ENCODE assay signal across 1 cellular context in the genomic region with DNA sequence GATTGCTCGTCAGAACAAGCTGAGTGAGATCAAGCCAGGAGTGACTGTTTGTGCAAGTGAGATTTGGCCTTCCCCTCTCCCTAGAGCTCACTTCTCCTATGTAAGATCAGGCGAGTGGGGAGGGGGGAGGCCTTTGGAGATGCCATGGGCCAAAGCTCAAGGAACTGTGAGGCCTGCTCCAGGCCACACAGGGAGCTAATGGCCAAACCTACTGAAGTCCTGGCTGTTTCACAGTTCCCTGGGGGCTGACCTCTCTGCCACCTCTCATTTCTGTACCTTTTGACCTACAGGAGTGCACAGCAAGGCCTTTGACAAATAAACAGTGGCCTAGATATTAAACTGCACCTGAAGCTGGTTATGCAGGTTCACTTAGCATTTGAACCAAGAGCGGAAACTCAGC.
TF ChIP-seq lines count a peak whose summit lies in the region.

No MANE protein-coding gene starts in this region.

TF ChIP-seq in HepG2, 621 proteins besides CTCF, POLR2A, EP300 and RAD21 (continued from another document and continues in another):
- TF ChIP-seq, protein P1, sequence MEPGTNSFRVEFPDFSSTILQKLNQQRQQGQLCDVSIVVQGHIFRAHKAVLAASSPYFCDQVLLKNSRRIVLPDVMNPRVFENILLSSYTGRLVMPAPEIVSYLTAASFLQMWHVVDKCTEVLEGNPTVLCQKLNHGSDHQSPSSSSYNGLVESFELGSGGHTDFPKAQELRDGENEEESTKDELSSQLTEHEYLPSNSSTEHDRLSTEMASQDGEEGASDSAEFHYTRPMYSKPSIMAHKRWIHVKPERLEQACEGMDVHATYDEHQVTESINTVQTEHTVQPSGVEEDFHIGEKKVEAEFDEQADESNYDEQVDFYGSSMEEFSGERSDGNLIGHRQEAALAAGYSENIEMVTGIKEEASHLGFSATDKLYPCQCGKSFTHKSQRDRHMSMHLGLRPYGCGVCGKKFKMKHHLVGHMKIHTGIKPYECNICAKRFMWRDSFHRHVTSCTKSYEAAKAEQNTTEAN (CRISPR knock-in tag; conservative IDR thresholded peaks at IDR 0.05) = no peak
- TF ChIP-seq, protein P2, sequence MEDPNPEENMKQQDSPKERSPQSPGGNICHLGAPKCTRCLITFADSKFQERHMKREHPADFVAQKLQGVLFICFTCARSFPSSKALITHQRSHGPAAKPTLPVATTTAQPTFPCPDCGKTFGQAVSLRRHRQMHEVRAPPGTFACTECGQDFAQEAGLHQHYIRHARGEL (CRISPR knock-in tag; IDR thresholded peaks at IDR 0.05) = no peak
- no peak for TF ChIP-seq DPF2 (CRISPR knock-in tag; IDR thresholded peaks at IDR 0.05; ENCODE audit: borderline replicate concordance, low read depth)
- peak; percentile 61; the same call in 1 of the 2 replicates for TF ChIP-seq NR2F2 (IDR thresholded peaks at IDR 0.05; ENCODE audit: borderline replicate concordance, low read depth)
- peak; percentile 67; the same call in 1 of the 2 replicates for TF ChIP-seq RXRB (CRISPR knock-in tag; IDR thresholded peaks at IDR 0.05; ENCODE audit: borderline replicate concordance)
- TF ChIP-seq, protein P3, sequence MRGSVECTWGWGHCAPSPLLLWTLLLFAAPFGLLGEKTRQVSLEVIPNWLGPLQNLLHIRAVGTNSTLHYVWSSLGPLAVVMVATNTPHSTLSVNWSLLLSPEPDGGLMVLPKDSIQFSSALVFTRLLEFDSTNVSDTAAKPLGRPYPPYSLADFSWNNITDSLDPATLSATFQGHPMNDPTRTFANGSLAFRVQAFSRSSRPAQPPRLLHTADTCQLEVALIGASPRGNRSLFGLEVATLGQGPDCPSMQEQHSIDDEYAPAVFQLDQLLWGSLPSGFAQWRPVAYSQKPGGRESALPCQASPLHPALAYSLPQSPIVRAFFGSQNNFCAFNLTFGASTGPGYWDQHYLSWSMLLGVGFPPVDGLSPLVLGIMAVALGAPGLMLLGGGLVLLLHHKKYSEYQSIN (CRISPR knock-in tag; IDR thresholded peaks at IDR 0.05; ENCODE audit: borderline replicate concordance) = no peak
- peak; percentile 68; the same call in 1 of the 2 replicates for TF ChIP-seq PITX1 (CRISPR knock-in tag; IDR thresholded peaks at IDR 0.05)
- TF ChIP-seq ZNF652 (CRISPR knock-in tag; IDR thresholded peaks at IDR 0.05; ENCODE audit: borderline replicate concordance, low read depth) = no peak
- TF ChIP-seq, protein P4, sequence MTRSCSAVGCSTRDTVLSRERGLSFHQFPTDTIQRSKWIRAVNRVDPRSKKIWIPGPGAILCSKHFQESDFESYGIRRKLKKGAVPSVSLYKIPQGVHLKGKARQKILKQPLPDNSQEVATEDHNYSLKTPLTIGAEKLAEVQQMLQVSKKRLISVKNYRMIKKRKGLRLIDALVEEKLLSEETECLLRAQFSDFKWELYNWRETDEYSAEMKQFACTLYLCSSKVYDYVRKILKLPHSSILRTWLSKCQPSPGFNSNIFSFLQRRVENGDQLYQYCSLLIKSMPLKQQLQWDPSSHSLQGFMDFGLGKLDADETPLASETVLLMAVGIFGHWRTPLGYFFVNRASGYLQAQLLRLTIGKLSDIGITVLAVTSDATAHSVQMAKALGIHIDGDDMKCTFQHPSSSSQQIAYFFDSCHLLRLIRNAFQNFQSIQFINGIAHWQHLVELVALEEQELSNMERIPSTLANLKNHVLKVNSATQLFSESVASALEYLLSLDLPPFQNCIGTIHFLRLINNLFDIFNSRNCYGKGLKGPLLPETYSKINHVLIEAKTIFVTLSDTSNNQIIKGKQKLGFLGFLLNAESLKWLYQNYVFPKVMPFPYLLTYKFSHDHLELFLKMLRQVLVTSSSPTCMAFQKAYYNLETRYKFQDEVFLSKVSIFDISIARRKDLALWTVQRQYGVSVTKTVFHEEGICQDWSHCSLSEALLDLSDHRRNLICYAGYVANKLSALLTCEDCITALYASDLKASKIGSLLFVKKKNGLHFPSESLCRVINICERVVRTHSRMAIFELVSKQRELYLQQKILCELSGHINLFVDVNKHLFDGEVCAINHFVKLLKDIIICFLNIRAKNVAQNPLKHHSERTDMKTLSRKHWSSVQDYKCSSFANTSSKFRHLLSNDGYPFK (CRISPR knock-in tag; IDR thresholded peaks at IDR 0.05; ENCODE audit: borderline replicate concordance) = no peak
- peak; percentile 70; the same call in 1 of the 2 replicates for TF ChIP-seq GFI1 (CRISPR knock-in tag; IDR thresholded peaks at IDR 0.05; ENCODE audit: borderline replicate concordance)
- TF ChIP-seq HMGA1 (CRISPR knock-in tag; conservative IDR thresholded peaks at IDR 0.05) = no peak
- TF ChIP-seq, protein P5, sequence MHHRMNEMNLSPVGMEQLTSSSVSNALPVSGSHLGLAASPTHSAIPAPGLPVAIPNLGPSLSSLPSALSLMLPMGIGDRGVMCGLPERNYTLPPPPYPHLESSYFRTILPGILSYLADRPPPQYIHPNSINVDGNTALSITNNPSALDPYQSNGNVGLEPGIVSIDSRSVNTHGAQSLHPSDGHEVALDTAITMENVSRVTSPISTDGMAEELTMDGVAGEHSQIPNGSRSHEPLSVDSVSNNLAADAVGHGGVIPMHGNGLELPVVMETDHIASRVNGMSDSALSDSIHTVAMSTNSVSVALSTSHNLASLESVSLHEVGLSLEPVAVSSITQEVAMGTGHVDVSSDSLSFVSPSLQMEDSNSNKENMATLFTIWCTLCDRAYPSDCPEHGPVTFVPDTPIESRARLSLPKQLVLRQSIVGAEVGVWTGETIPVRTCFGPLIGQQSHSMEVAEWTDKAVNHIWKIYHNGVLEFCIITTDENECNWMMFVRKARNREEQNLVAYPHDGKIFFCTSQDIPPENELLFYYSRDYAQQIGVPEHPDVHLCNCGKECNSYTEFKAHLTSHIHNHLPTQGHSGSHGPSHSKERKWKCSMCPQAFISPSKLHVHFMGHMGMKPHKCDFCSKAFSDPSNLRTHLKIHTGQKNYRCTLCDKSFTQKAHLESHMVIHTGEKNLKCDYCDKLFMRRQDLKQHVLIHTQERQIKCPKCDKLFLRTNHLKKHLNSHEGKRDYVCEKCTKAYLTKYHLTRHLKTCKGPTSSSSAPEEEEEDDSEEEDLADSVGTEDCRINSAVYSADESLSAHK (CRISPR knock-in tag; IDR thresholded peaks at IDR 0.05; ENCODE audit: borderline replicate concordance) = no peak
- TF ChIP-seq, protein P6, sequence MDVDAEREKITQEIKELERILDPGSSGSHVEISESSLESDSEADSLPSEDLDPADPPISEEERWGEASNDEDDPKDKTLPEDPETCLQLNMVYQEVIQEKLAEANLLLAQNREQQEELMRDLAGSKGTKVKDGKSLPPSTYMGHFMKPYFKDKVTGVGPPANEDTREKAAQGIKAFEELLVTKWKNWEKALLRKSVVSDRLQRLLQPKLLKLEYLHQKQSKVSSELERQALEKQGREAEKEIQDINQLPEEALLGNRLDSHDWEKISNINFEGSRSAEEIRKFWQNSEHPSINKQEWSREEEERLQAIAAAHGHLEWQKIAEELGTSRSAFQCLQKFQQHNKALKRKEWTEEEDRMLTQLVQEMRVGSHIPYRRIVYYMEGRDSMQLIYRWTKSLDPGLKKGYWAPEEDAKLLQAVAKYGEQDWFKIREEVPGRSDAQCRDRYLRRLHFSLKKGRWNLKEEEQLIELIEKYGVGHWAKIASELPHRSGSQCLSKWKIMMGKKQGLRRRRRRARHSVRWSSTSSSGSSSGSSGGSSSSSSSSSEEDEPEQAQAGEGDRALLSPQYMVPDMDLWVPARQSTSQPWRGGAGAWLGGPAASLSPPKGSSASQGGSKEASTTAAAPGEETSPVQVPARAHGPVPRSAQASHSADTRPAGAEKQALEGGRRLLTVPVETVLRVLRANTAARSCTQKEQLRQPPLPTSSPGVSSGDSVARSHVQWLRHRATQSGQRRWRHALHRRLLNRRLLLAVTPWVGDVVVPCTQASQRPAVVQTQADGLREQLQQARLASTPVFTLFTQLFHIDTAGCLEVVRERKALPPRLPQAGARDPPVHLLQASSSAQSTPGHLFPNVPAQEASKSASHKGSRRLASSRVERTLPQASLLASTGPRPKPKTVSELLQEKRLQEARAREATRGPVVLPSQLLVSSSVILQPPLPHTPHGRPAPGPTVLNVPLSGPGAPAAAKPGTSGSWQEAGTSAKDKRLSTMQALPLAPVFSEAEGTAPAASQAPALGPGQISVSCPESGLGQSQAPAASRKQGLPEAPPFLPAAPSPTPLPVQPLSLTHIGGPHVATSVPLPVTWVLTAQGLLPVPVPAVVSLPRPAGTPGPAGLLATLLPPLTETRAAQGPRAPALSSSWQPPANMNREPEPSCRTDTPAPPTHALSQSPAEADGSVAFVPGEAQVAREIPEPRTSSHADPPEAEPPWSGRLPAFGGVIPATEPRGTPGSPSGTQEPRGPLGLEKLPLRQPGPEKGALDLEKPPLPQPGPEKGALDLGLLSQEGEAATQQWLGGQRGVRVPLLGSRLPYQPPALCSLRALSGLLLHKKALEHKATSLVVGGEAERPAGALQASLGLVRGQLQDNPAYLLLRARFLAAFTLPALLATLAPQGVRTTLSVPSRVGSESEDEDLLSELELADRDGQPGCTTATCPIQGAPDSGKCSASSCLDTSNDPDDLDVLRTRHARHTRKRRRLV (CRISPR knock-in tag; IDR thresholded peaks at IDR 0.05) = no peak
- TF ChIP-seq ZNF274 (CRISPR knock-in tag; IDR thresholded peaks at IDR 0.05) = no peak
- no peak for TF ChIP-seq ZNF225 (CRISPR knock-in tag; IDR thresholded peaks at IDR 0.05)
- TF ChIP-seq FOXP1 (IDR thresholded peaks at IDR 0.05) = no peak
- TF ChIP-seq FOXP1 (CRISPR knock-in tag; IDR thresholded peaks at IDR 0.05) = peak; percentile 58; the same call in 1 of the 2 replicates
- TF ChIP-seq ZMYM3 (CRISPR knock-in tag; IDR thresholded peaks at IDR 0.05) = no peak
- TF ChIP-seq SOX5 (CRISPR knock-in tag; IDR thresholded peaks at IDR 0.05; ENCODE audit: borderline replicate concordance) = 0 out of 2 replicates have a peak, but pooled peaks have one; percentile 18
- 0 out of 2 replicates have a peak, but pooled peaks have one; percentile 32 for TF ChIP-seq ZNF709 (CRISPR knock-in tag; IDR thresholded peaks at IDR 0.05)
- TF ChIP-seq, protein P7, sequence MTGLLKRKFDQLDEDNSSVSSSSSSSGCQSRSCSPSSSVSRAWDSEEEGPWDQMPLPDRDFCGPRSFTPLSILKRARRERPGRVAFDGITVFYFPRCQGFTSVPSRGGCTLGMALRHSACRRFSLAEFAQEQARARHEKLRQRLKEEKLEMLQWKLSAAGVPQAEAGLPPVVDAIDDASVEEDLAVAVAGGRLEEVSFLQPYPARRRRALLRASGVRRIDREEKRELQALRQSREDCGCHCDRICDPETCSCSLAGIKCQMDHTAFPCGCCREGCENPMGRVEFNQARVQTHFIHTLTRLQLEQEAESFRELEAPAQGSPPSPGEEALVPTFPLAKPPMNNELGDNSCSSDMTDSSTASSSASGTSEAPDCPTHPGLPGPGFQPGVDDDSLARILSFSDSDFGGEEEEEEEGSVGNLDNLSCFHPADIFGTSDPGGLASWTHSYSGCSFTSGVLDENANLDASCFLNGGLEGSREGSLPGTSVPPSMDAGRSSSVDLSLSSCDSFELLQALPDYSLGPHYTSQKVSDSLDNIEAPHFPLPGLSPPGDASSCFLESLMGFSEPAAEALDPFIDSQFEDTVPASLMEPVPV (CRISPR knock-in tag; IDR thresholded peaks at IDR 0.05) = no peak
- TF ChIP-seq HOXD1 (CRISPR knock-in tag; IDR thresholded peaks at IDR 0.05) = no peak
- TF ChIP-seq KLF15 (CRISPR knock-in tag; IDR thresholded peaks at IDR 0.05; ENCODE audit: borderline replicate concordance) = no peak
- no peak for TF ChIP-seq MEIS2 (CRISPR knock-in tag; IDR thresholded peaks at IDR 0.05)
- TF ChIP-seq KAT7 (CRISPR knock-in tag; IDR thresholded peaks at IDR 0.05; ENCODE audit: borderline replicate concordance) = no peak
- no peak for TF ChIP-seq CHCHD3 (CRISPR knock-in tag; IDR thresholded peaks at IDR 0.05)
- TF ChIP-seq, protein P8, sequence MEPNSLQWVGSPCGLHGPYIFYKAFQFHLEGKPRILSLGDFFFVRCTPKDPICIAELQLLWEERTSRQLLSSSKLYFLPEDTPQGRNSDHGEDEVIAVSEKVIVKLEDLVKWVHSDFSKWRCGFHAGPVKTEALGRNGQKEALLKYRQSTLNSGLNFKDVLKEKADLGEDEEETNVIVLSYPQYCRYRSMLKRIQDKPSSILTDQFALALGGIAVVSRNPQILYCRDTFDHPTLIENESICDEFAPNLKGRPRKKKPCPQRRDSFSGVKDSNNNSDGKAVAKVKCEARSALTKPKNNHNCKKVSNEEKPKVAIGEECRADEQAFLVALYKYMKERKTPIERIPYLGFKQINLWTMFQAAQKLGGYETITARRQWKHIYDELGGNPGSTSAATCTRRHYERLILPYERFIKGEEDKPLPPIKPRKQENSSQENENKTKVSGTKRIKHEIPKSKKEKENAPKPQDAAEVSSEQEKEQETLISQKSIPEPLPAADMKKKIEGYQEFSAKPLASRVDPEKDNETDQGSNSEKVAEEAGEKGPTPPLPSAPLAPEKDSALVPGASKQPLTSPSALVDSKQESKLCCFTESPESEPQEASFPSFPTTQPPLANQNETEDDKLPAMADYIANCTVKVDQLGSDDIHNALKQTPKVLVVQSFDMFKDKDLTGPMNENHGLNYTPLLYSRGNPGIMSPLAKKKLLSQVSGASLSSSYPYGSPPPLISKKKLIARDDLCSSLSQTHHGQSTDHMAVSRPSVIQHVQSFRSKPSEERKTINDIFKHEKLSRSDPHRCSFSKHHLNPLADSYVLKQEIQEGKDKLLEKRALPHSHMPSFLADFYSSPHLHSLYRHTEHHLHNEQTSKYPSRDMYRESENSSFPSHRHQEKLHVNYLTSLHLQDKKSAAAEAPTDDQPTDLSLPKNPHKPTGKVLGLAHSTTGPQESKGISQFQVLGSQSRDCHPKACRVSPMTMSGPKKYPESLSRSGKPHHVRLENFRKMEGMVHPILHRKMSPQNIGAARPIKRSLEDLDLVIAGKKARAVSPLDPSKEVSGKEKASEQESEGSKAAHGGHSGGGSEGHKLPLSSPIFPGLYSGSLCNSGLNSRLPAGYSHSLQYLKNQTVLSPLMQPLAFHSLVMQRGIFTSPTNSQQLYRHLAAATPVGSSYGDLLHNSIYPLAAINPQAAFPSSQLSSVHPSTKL (CRISPR knock-in tag; IDR thresholded peaks at IDR 0.05) = no peak
- TF ChIP-seq ARNT2 (CRISPR knock-in tag; IDR thresholded peaks at IDR 0.05; ENCODE audit: low read depth) = peak; percentile 35; the same call in 1 of the 2 replicates
- TF ChIP-seq NCOA2 (CRISPR knock-in tag; IDR thresholded peaks at IDR 0.05) = peak; percentile 28; the same call in 1 of the 2 replicates
- TF ChIP-seq NR2F6 (IDR thresholded peaks at IDR 0.05) = no peak
- peak; percentile 60; the same call in 1 of the 2 replicates for TF ChIP-seq NR2F6 (CRISPR knock-in tag; IDR thresholded peaks at IDR 0.05)
- no peak for TF ChIP-seq ZNF446 (CRISPR knock-in tag; IDR thresholded peaks at IDR 0.05)
- TF ChIP-seq GTF3A (CRISPR knock-in tag; conservative IDR thresholded peaks at IDR 0.05) = no peak
- TF ChIP-seq ZFY (CRISPR knock-in tag; IDR thresholded peaks at IDR 0.05) = peak; percentile 29; the same call in 1 of the 2 replicates
- TF ChIP-seq ZNF101 (CRISPR knock-in tag; IDR thresholded peaks at IDR 0.05; ENCODE audit: borderline replicate concordance, low read depth) = no peak
- no peak for TF ChIP-seq ZNF264 (CRISPR knock-in tag; IDR thresholded peaks at IDR 0.05)
- no peak for TF ChIP-seq ZBTB38 (CRISPR knock-in tag; IDR thresholded peaks at IDR 0.05)
- 0 out of 2 replicates have a peak, but pooled peaks have one; percentile 35 for TF ChIP-seq FOXC1 (CRISPR knock-in tag; IDR thresholded peaks at IDR 0.05; ENCODE audit: borderline replicate concordance)
- no peak for TF ChIP-seq SOX6 (IDR thresholded peaks at IDR 0.05)
- TF ChIP-seq SOX6 (CRISPR knock-in tag; IDR thresholded peaks at IDR 0.05) = peak; percentile 64
